7 cellular contexts compared by ENCODE assay signal in the genomic region with DNA sequence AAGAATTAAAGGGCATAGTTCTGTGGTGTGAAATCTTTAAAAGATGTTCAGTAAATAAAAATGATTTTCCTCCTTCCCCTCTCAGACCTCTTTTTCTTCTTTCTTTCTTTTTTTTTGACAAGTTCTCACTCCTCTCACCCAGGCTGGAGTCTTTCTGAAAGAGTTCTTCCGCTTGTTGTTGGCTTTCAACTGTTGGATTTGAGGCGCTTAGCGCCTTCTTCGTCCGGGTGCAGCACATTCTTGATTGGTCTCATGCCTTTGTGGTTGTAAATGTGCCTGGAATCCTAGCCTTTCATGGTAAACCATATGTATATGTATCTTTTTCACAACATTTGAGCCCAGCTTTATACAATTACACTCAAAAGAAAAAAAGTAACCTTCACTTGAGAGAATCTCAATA. TPM values are rescaled to one million over a fixed set of nuclear protein-coding genes. Genes with fewer than 3 reads are reported as not detected.
DNase-seq lines count a peak whose midpoint lies in the region; ATAC-seq and TF ChIP-seq lines count a peak whose summit lies in the region.

No MANE protein-coding gene starts in this region.

- H3K18ac ChIP-seq in H9 (ENCODE audit: insufficient read length, low read depth, low read length): no peak overlapping the region

- peaks cover 1 to 38% (median 25%) of the 10 kb centered on the region in 3 experiments; a peak in 6 of 7 replicates for H3K36me3 Mint-ChIP-seq in H9 (ENCODE audit: insufficient read depth in 1 of 3, low read depth in 3 of 3)

- WGBS in H9 (ENCODE audit: extremely low coverage, insufficient read length, low lambda C conversion rate): no CpG with 5 or more reads among the region's 5 CpGs

- no peak overlapping the region for H3K56ac ChIP-seq in H9 (ENCODE audit: insufficient read length, low read depth, low read length)

- H3K27me3 ChIP-seq in H9 (ENCODE audit: insufficient read depth, low read length) (no peaks in the 10 kb centered on the region), skeletal muscle satellite cell (ENCODE audit: control insufficient read depth, insufficient read depth, low read length) (no peaks in the 10 kb centered on the region)

- no peak overlapping the region for H2BK120ac ChIP-seq in H9 (ENCODE audit: low read depth, low read length, poor library complexity, severe bottlenecking)

- H4K20me1 ChIP-seq in H9 (ENCODE audit: control insufficient read depth, insufficient read depth, insufficient read length): no peaks in the 10 kb centered on the region

- H2BK12ac ChIP-seq in H9 (ENCODE audit: insufficient read length, low read depth, low read length): no peak overlapping the region

- H3K9me3 ChIP-seq in H9 (ENCODE audit: control insufficient read depth, low read depth, low read length) (peaks cover 2% of the 10 kb centered on the region), skeletal muscle satellite cell (replicated peaks; ENCODE audit: low read length) (no peaks in the 10 kb centered on the region)

- H3K27ac Mint-ChIP-seq in H9: peak overlapping the region; percentile 35 to 100 (median 100); a peak in 6 of 7 replicates

- ATAC-seq in left lobe of liver: no peak

- peaks cover 3% of the 10 kb centered on the region for H3K36me3 ChIP-seq in skeletal muscle satellite cell (ENCODE audit: insufficient read depth, low read length)

- no peaks in the 10 kb centered on the region for H3K79me1 ChIP-seq in H9 (ENCODE audit: insufficient read depth, low read depth, low read length, poor library complexity, severe bottlenecking)

- POLR2A ChIA-PET in RWPE1 (lab: Yijun Ruan, JAX; ENCODE audit: low non-redundant PET): no interaction called here

- intact Hi-C loops in posterior vena cava (cut with DNase I): no loop called here

- H3K4me1 Mint-ChIP-seq in H9: peaks cover 26 to 31% of the 10 kb centered on the region in 2 experiments

- peaks cover 14% of the 10 kb centered on the region for H3K23me2 ChIP-seq in H9 (ENCODE audit: insufficient read length, low read depth, low read length, poor library complexity, severe bottlenecking)

- H3K14ac ChIP-seq in H9 (ENCODE audit: insufficient read depth, low read length): no peak overlapping the region

- H2BK15ac ChIP-seq in H9 (ENCODE audit: low read depth, low read length): no peak overlapping the region

- H3K27me3 Mint-ChIP-seq in H9 (ENCODE audit: low read depth): no peaks in the 10 kb centered on the region

- no peak overlapping the region for H2BK5ac ChIP-seq in H9 (ENCODE audit: insufficient read length, low read length)

- no peak overlapping the region for H4K91ac ChIP-seq in H9 (ENCODE audit: insufficient read length, low read depth, low read length)

- TF ChIP-seq CTCF in H9 (conservative IDR thresholded peaks at IDR 0.05): no peak
- no peak for TF ChIP-seq CTCF in RWPE1 (conservative IDR thresholded peaks at IDR 0.05; ENCODE audit: low read depth)
- no peak for TF ChIP-seq CTCF in fibroblast of pulmonary artery (IDR thresholded peaks at IDR 0.05; ENCODE audit: low read length, missing control alignments)

- CTCF ChIA-PET in RWPE1 (lab: Yijun Ruan, JAX): no interaction called here

- no peaks in the 10 kb centered on the region for H3K4me1 ChIP-seq in H9 (ENCODE audit: insufficient read depth, low read length)
- H3K4me1 ChIP-seq in skeletal muscle satellite cell (ENCODE audit: control insufficient read depth, insufficient read depth, low read length): peaks cover 16% of the 10 kb centered on the region

- no peak overlapping the region for H2AFZ ChIP-seq in H9 (ENCODE audit: low read length)

- H3K9me3 Mint-ChIP-seq in H9: no peaks in the 10 kb centered on the region; a peak in 2 of 5 replicates

- H2BK20ac ChIP-seq in H9 (ENCODE audit: low read depth, low read length, poor library complexity, severe bottlenecking): no peak overlapping the region

- H3K23ac ChIP-seq in H9 (ENCODE audit: insufficient read length, low read depth, low read length): no peak overlapping the region

- H3K4me3 ChIP-seq in fibroblast of pulmonary artery (replicated peaks; ENCODE audit: low read depth, low read length) (peak overlapping the region; percentile 89), skeletal muscle satellite cell (ENCODE audit: low read length) (peak overlapping the region; percentile 94)

- no peak overlapping the region for H3K4ac ChIP-seq in H9 (ENCODE audit: low read depth, low read length)

- H3K4me2 ChIP-seq in H9 (ENCODE audit: insufficient read depth, insufficient read length, low read length) (peak overlapping the region; percentile 79), skeletal muscle satellite cell (ENCODE audit: low read length) (peak overlapping the region; percentile 90)

- no peak overlapping the region for H2AK5ac ChIP-seq in H9 (ENCODE audit: insufficient read length, low read length)

- DNase-seq in H9 (no peak), RWPE1 (ENCODE audit: low spot score) (peak; percentile 6), fibroblast of pulmonary artery (ENCODE audit: low read depth) (no peak), left lobe of liver (ENCODE audit: low spot score) (no peak), posterior vena cava (ENCODE audit: low spot score) (no peak), NCI-H128 (lab: John Stamatoyannopoulos, UW; ENCODE audit: unreplicated experiment) (no peak)

- peak overlapping the region; percentile 99 for H3K4me3 Mint-ChIP-seq in H9

- peak overlapping the region; percentile 66 for H3K9ac ChIP-seq in H9 (ENCODE audit: extremely low read depth, insufficient read length, low read length)
- H3K9ac ChIP-seq in skeletal muscle satellite cell (ENCODE audit: low read depth, low read length): peak overlapping the region; percentile 94

- no peak overlapping the region for H3K27ac ChIP-seq in H9 (ENCODE audit: insufficient read length, low read depth, low read length)
- H3K27ac ChIP-seq in RWPE1: no peak overlapping the region

- no peak overlapping the region for H4K5ac ChIP-seq in H9 (ENCODE audit: insufficient read length, low read depth, low read length)

- peaks cover 2% of the 10 kb centered on the region; the same call in 1 of the 2 replicates for H3K79me2 ChIP-seq in H9 (ENCODE audit: insufficient read depth, low read length)

- no peak overlapping the region for H3T11ph ChIP-seq in H9 (ENCODE audit: low read length)

- no peak overlapping the region for H4K8ac ChIP-seq in H9 (replicated peaks; ENCODE audit: insufficient read length, low read depth, low read length)

RNA-seq across cellular contexts. Expression of gene METTL18, which starts 1.0 kb away (rescaled TPM):
- total RNA-seq in H9 (2021) (8.0 and 8.7 TPM in 2 replicates), left lobe of liver (2.0 TPM), posterior vena cava (1 to 10 TPM; 5.0 to 6.7 TPM)
- 5.7 and 7.9 TPM in 2 replicates for total RNA-seq in skeletal muscle satellite cell (2012; rRNA removed)
